1 cellular context compared by ENCODE assay signal in the genomic region with DNA sequence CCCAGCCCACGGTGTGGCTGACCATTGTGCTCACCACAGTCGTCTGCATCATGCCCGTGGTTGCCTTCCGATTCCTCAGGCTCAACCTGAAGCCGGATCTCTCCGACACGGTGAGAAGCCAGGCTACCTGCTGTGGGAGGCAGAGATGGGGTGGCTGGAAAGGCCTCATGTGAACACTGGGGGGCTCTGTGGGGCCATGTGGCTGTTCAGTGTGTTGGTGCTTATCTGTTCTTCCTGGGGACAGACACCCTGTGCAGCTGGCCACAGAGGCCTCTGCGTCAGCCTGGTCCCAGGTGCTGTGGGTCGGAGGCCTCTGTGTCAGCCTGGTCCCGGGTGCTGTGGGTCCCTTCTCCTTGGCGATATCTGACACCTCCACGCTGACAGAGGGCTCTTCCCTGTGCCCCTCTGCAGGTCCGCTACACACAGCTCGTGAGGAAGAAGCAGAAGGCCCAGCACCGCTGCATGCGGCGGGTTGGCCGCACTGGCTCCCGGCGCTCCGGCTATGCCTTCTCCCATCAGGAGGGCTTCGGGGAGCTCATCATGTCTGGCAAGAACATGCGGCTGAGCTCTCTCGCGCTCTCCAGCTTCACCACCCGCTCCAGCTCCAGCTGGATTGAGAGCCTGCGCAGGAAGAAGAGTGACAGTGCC.
TF ChIP-seq lines count a peak whose summit lies in the region.

No MANE protein-coding gene starts in this region.

TF ChIP-seq in GM12878, 131 proteins besides CTCF, POLR2A, EP300 and RAD21:
- TF ChIP-seq SMC3 (IDR thresholded peaks at IDR 0.05; ENCODE audit: borderline replicate concordance, low read length) (peak; percentile 39; the same call in 1 of the 2 replicates), BCL11A (IDR thresholded peaks at IDR 0.05; ENCODE audit: low read depth, low read length) (no peak), SIX5 (IDR thresholded peaks at IDR 0.05; ENCODE audit: low read depth, low read length, severe bottlenecking) (no peak)
